In genomic region chr12:133226690-133227089, GRCh38 we compare ENCODE assay signal across 39 cellular contexts. TPM values are rescaled to one million over a fixed set of nuclear protein-coding genes. Genes with fewer than 3 reads are reported as not detected.
"Had no signal": no experiment of that assay in that cellular context is flagged by ENCODE, and none has a peak within 500 bp of the region (broad histone marks: within the 10 kb centered on the region; RNA-seq: fewer than 3 reads in every experiment).

No MANE protein-coding gene starts in this region.

- ATAC-seq: activated CD8-positive, alpha-beta T cell treated with anti-CD3 and anti-CD28 coated beads for 36 hours; activated naive CD8-positive, alpha-beta T cell treated with anti-CD3 and anti-CD28 coated beads, Interleukin-2, amount 50 U/mL, for 24 hours; activated T-cell treated with anti-CD3 and anti-CD28 coated beads, Interleukin-2, amount 50 U/mL, for 4 hours; gastroesophageal sphincter; heart right ventricle; WTC11 had no signal

- H3K36me3 ChIP-seq: adrenal gland, ascending aorta, breast epithelium, esophagus squamous epithelium, gastroesophageal sphincter, heart right ventricle had no signal

- H3K27me3 Mint-ChIP-seq: activated CD8-positive, alpha-beta T cell treated with anti-CD3 and anti-CD28 coated beads for 36 hours; activated naive CD4-positive, alpha-beta T cell treated with anti-CD3 and anti-CD28 coated beads, Interleukin-2, amount 50 U/mL, for 24 hours; activated naive CD8-positive, alpha-beta T cell treated with anti-CD3 and anti-CD28 coated beads for 36 hours; brain had no signal

- H3K27ac ChIP-seq: adrenal gland, ascending aorta, breast epithelium, epithelial cell of prostate, esophagus squamous epithelium, gastroesophageal sphincter, heart right ventricle, VCaP had no signal

- H3K4me3 Mint-ChIP-seq: activated CD8-positive, alpha-beta T cell treated with anti-CD3 and anti-CD28 coated beads for 36 hours; activated naive CD4-positive, alpha-beta T cell treated with anti-CD3 and anti-CD28 coated beads for 36 hours; activated naive CD4-positive, alpha-beta T cell treated with anti-CD3 and anti-CD28 coated beads, Interleukin-2, amount 50 U/mL, for 24 hours; activated naive CD8-positive, alpha-beta T cell treated with anti-CD3 and anti-CD28 coated beads for 36 hours; activated naive CD8-positive, alpha-beta T cell treated with anti-CD3 and anti-CD28 coated beads, Interleukin-2, amount 50 U/mL, for 24 hours; activated T-cell treated with anti-CD3 and anti-CD28 coated beads, Interleukin-2, amount 50 U/mL, for 4 hours; activated T-helper 1 cell treated with anti-CD3 and anti-CD28 coated beads, Interleukin-12 subunit alpha, Interleukin-12 subunit beta, Interleukin-2, Interleukin-4 antibody, amounts not matched to agents 30 ng/mL and 10 ng/mL and 1 ng/mL, durations not matched to agents 14 hours and 24 hours and 36 hours; brain; central memory CD8-positive, alpha-beta T cell; WTC11 had no signal

- DNase-seq: activated CD4-positive, alpha-beta T cell treated with anti-CD3 and anti-CD28 coated beads for 1 hour; activated CD4-positive, alpha-beta T cell treated with anti-CD3 and anti-CD28 coated beads for 48 hours; activated CD4-positive, alpha-beta T cell treated with anti-CD3 and anti-CD28 coated beads, Interleukin-2, amount 50 U/mL, for 1 hour; activated CD4-positive, alpha-beta T cell treated with anti-CD3 and anti-CD28 coated beads, Interleukin-2, amount 50 U/mL, for 48 hours; activated CD8-positive, alpha-beta memory T cell treated with anti-CD3 and anti-CD28 coated beads for 24 hours; activated CD8-positive, alpha-beta T cell treated with anti-CD3 and anti-CD28 coated beads for 36 hours; activated effector memory CD4-positive, alpha-beta T cell treated with anti-CD3 and anti-CD28 coated beads, Interleukin-2, amount 50 U/mL, for 16 hours; activated naive CD4-positive, alpha-beta T cell treated with anti-CD3 and anti-CD28 coated beads for 36 hours; activated naive CD8-positive, alpha-beta T cell treated with anti-CD3 and anti-CD28 coated beads for 36 hours; activated naive CD8-positive, alpha-beta T cell treated with anti-CD3 and anti-CD28 coated beads, Interleukin-2, amount 50 U/mL, for 24 hours; activated T-cell treated with anti-CD3 and anti-CD28 coated beads, Interleukin-2, amount 50 U/mL, for 4 hours; amygdala; cortex of kidney; effector memory CD4-positive, alpha-beta T cell; esophagus squamous epithelium; foreskin melanocyte; heart right ventricle; T-helper 2 cell had no signal

- H3K9me3 ChIP-seq: adrenal gland had no signal

- H3K27ac Mint-ChIP-seq: activated CD8-positive, alpha-beta T cell treated with anti-CD3 and anti-CD28 coated beads for 36 hours; activated naive CD4-positive, alpha-beta T cell treated with anti-CD3 and anti-CD28 coated beads for 36 hours; activated naive CD4-positive, alpha-beta T cell treated with anti-CD3 and anti-CD28 coated beads, Interleukin-2, amount 50 U/mL, for 24 hours; activated naive CD8-positive, alpha-beta T cell treated with anti-CD3 and anti-CD28 coated beads for 36 hours; activated naive CD8-positive, alpha-beta T cell treated with anti-CD3 and anti-CD28 coated beads, Interleukin-2, amount 50 U/mL, for 24 hours; activated T-helper 1 cell treated with anti-CD3 and anti-CD28 coated beads, Interleukin-12 subunit alpha, Interleukin-12 subunit beta, Interleukin-2, Interleukin-4 antibody, amounts not matched to agents 30 ng/mL and 10 ng/mL and 1 ng/mL, durations not matched to agents 14 hours and 24 hours and 36 hours; activated T-helper 2 cell treated with anti-CD3 and anti-CD28 coated beads, Interferon-gamma antibody, Interleukin-2, Interleukin-4, amounts not matched to agents 10 μg/mL and 5 μg/mL and 100 μg/mL, durations not matched to agents 14 hours and 24 hours and 36 hours; brain; WTC11 had no signal

- H3K4me1 ChIP-seq: adrenal gland, ascending aorta, breast epithelium, esophagus squamous epithelium, gastroesophageal sphincter, heart right ventricle had no signal

- H3K4me1 Mint-ChIP-seq: activated naive CD4-positive, alpha-beta T cell treated with anti-CD3 and anti-CD28 coated beads, Interleukin-2, amount 50 U/mL, for 24 hours; activated naive CD8-positive, alpha-beta T cell treated with anti-CD3 and anti-CD28 coated beads for 36 hours; activated naive CD8-positive, alpha-beta T cell treated with anti-CD3 and anti-CD28 coated beads, Interleukin-2, amount 50 U/mL, for 24 hours; brain; central memory CD8-positive, alpha-beta T cell; WTC11 had no signal

- H3K27me3 ChIP-seq: adrenal gland, ascending aorta, breast epithelium, esophagus squamous epithelium, gastroesophageal sphincter, heart right ventricle had no signal

- FAIRE-seq: endothelial cell of umbilical vein had no signal

- H3K4me3 ChIP-seq: adrenal gland, ascending aorta, breast epithelium, esophagus squamous epithelium, gastroesophageal sphincter, heart right ventricle had no signal

RNA-seq across cellular contexts. Expression of gene ANHX, which starts 9.0 kb away (rescaled TPM):
- total RNA-seq: activated CD8-positive, alpha-beta T cell treated with anti-CD3 and anti-CD28 coated beads for 36 hours; activated naive CD4-positive, alpha-beta T cell treated with anti-CD3 and anti-CD28 coated beads for 36 hours; activated naive CD8-positive, alpha-beta T cell treated with anti-CD3 and anti-CD28 coated beads for 36 hours; activated T-cell treated with anti-CD3 and anti-CD28 coated beads, Interleukin-2, amount 50 U/mL, for 4 hours; activated T-helper 1 cell treated with anti-CD3 and anti-CD28 coated beads, Interleukin-12 subunit alpha, Interleukin-12 subunit beta, Interleukin-2, Interleukin-4 antibody, amounts not matched to agents 30 ng/mL and 10 ng/mL and 1 ng/mL, durations not matched to agents 14 hours and 24 hours and 36 hours; activated T-helper 2 cell treated with anti-CD3 and anti-CD28 coated beads, Interferon-gamma antibody, Interleukin-2, Interleukin-4, amounts not matched to agents 10 μg/mL and 5 μg/mL and 100 μg/mL, durations not matched to agents 14 hours and 24 hours and 36 hours; adrenal gland; ascending aorta; breast epithelium; cardiac septum; cerebellum; dermis microvascular lymphatic vessel endothelial cell; endothelial cell of umbilical vein; esophagus squamous epithelium; fibroblast of lung; fibroblast of villous mesenchyme; gastroesophageal sphincter; glomerular endothelial cell; heart right ventricle; T-helper 1 cell treated with Interleukin-12 subunit alpha and Interleukin-12 subunit beta and Interleukin-4 antibody, amounts not matched to agents 30 ng/mL and 1 ng/mL, for 36 hours; WTC11 had no signal
- polyA plus RNA-seq: adrenal gland, endothelial cell of umbilical vein, esophagus, fibroblast of lung, heart right ventricle had no signal
